Comparison of ENCODE assay signal across 10 cellular contexts in genomic region chr2:9538000-9538507, GRCh38. TPM values are rescaled to one million over a fixed set of nuclear protein-coding genes. Genes with fewer than 3 reads are reported as not detected.
DNase-seq lines count a peak whose midpoint lies in the region; ATAC-seq and TF ChIP-seq lines count a peak whose summit lies in the region.
"Had no signal": no experiment of that assay in that cellular context is flagged by ENCODE, and none has a peak within 500 bp of the region (broad histone marks: within the 10 kb centered on the region; RNA-seq: fewer than 3 reads in every experiment).

No MANE protein-coding gene starts in this region.

- no peaks in the 10 kb centered on the region for H3K9me3 Mint-ChIP-seq in mesothelial cell of epicardium
- no peaks in the 10 kb centered on the region for H3K9me3 Mint-ChIP-seq in GM23338

- no peak overlapping the region for H3K27ac ChIP-seq in GM23338 (ENCODE audit: low read depth)

- no peaks in the 10 kb centered on the region for H3K27me3 ChIP-seq in GM23338 (ENCODE audit: insufficient read depth)

- no peaks in the 10 kb centered on the region for H3K4me1 ChIP-seq in GM23338 (ENCODE audit: insufficient read depth)

- H2AFZ ChIP-seq in GM23338, result no peak overlapping the region

- H3K4me1 Mint-ChIP-seq in mesothelial cell of epicardium (peaks cover 22% of the 10 kb centered on the region), GM23338 (no peaks in the 10 kb centered on the region; the same call in 2 of the 3 replicates)

- no peaks in the 10 kb centered on the region for H3K36me3 ChIP-seq in GM23338 (ENCODE audit: insufficient read depth)

- no peaks in the 10 kb centered on the region for H3K27me3 Mint-ChIP-seq in mesothelial cell of epicardium (ENCODE audit: low read depth)
- H3K27me3 Mint-ChIP-seq in GM23338 (ENCODE audit: insufficient read depth, low read depth, poor library complexity), result no peaks in the 10 kb centered on the region

- peaks cover 17% of the 10 kb centered on the region; the same call in 1 of the 2 replicates for H3K79me2 ChIP-seq in GM23338 (replicated peaks; ENCODE audit: insufficient read depth)

- H3K27ac Mint-ChIP-seq in mesothelial cell of epicardium, result peak overlapping the region; percentile 55
- H3K27ac Mint-ChIP-seq in GM23338, result no peak overlapping the region

- no peaks in the 10 kb centered on the region for H3K9me2 ChIP-seq in GM23338 (ENCODE audit: insufficient read depth)

- DNase-seq in AG09319 (ENCODE audit: extremely low read depth, low read depth) (peak; percentile 73), NB4 (ENCODE audit: low read depth) (peak; percentile 84), dedifferentiated amniotic fluid mesenchymal stem cell (ENCODE audit: extremely low spot score) (peak; percentile 80), mesothelial cell of epicardium (ENCODE audit: low spot score in 2 of 2, unreplicated experiment in 2 of 2) (no peak), left lobe of liver (ENCODE audit: low spot score) (no peak), GM23338 (ENCODE audit: low spot score) (no peak)
- DNase-seq in central memory CD4-positive, alpha-beta T cell, result no peak
- DNase-seq: activated CD8-positive, alpha-beta memory T cell treated with anti-CD3 and anti-CD28 coated beads for 24 hours; NCI-H1092 treated with DMSO at 0.1 percent for 48 hours had no signal

- no peak overlapping the region for H3K4me3 Mint-ChIP-seq in mesothelial cell of epicardium
- no peak overlapping the region for H3K4me3 Mint-ChIP-seq in GM23338

- ATAC-seq in left lobe of liver (no peak), GM23338 (no peak), GM19452 (IDR thresholded peaks at IDR 0.05; ENCODE audit: unreplicated experiment) (no peak)

- no peak for TF ChIP-seq POLR2A in NB4 (IDR thresholded peaks at IDR 0.05; ENCODE audit: extremely low read depth, insufficient read length)

- H3F3A ChIP-seq in GM23338 (replicated peaks; ENCODE audit: low read depth), result no peaks in the 10 kb centered on the region

- TF ChIP-seq CTCF in AG09319 (IDR thresholded peaks at IDR 0.05; ENCODE audit: low read depth, low read length) (no peak), NB4 (IDR thresholded peaks at IDR 0.05; ENCODE audit: low read depth, low read length) (no peak), mesothelial cell of epicardium (IDR thresholded peaks at IDR 0.05; ENCODE audit: unreplicated experiment) (no peak), GM23338 (conservative IDR thresholded peaks at IDR 0.05; ENCODE audit: low read depth in 2 of 2) (no peak)

- H3K4me2 ChIP-seq in GM23338, result no peak overlapping the region

- H3K36me3 Mint-ChIP-seq in mesothelial cell of epicardium (peaks cover 13% of the 10 kb centered on the region), GM23338 (ENCODE audit: low read depth) (no peaks in the 10 kb centered on the region; the same call in 2 of the 3 replicates)

- H3K4me3 ChIP-seq in NB4 (ENCODE audit: low read depth, low read length) (no peak overlapping the region), GM23338 (no peak overlapping the region)

- no peaks in the 10 kb centered on the region; the same call in 1 of the 2 replicates for H4K20me1 ChIP-seq in GM23338 (replicated peaks; ENCODE audit: insufficient read depth)

TF ChIP-seq in GM23338, 12 proteins besides CTCF, POLR2A, EP300 and RAD21 (continues in another document):
- TF ChIP-seq ZNF114 (CRISPR knock-in tag; IDR thresholded peaks at IDR 0.05) (no peak), NANOG (IDR thresholded peaks at IDR 0.05; ENCODE audit: borderline replicate concordance) (no peak), POLR2AphosphoS5 (IDR thresholded peaks at IDR 0.05; ENCODE audit: low read depth) (no peak), STAT1 (IDR thresholded peaks at IDR 0.05; ENCODE audit: unreplicated experiment) (no peak), EZH2 (IDR thresholded peaks at IDR 0.05; ENCODE audit: low read depth, unreplicated experiment) (no peak), ZNF331 (CRISPR knock-in tag; IDR thresholded peaks at IDR 0.05; ENCODE audit: low read depth) (no peak), CREB1 (CRISPR knock-in tag; IDR thresholded peaks at IDR 0.05; ENCODE audit: low read depth) (no peak), JUNB (IDR thresholded peaks at IDR 0.05; ENCODE audit: unreplicated experiment) (no peak)
- TF ChIP-seq, protein P1, sequence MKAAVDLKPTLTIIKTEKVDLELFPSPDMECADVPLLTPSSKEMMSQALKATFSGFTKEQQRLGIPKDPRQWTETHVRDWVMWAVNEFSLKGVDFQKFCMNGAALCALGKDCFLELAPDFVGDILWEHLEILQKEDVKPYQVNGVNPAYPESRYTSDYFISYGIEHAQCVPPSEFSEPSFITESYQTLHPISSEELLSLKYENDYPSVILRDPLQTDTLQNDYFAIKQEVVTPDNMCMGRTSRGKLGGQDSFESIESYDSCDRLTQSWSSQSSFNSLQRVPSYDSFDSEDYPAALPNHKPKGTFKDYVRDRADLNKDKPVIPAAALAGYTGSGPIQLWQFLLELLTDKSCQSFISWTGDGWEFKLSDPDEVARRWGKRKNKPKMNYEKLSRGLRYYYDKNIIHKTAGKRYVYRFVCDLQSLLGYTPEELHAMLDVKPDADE (IDR thresholded peaks at IDR 0.05), result no peak
- TF ChIP-seq, protein P2, sequence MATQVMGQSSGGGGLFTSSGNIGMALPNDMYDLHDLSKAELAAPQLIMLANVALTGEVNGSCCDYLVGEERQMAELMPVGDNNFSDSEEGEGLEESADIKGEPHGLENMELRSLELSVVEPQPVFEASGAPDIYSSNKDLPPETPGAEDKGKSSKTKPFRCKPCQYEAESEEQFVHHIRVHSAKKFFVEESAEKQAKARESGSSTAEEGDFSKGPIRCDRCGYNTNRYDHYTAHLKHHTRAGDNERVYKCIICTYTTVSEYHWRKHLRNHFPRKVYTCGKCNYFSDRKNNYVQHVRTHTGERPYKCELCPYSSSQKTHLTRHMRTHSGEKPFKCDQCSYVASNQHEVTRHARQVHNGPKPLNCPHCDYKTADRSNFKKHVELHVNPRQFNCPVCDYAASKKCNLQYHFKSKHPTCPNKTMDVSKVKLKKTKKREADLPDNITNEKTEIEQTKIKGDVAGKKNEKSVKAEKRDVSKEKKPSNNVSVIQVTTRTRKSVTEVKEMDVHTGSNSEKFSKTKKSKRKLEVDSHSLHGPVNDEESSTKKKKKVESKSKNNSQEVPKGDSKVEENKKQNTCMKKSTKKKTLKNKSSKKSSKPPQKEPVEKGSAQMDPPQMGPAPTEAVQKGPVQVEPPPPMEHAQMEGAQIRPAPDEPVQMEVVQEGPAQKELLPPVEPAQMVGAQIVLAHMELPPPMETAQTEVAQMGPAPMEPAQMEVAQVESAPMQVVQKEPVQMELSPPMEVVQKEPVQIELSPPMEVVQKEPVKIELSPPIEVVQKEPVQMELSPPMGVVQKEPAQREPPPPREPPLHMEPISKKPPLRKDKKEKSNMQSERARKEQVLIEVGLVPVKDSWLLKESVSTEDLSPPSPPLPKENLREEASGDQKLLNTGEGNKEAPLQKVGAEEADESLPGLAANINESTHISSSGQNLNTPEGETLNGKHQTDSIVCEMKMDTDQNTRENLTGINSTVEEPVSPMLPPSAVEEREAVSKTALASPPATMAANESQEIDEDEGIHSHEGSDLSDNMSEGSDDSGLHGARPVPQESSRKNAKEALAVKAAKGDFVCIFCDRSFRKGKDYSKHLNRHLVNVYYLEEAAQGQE (IDR thresholded peaks at IDR 0.05; ENCODE audit: unreplicated experiment), result no peak

RNA-seq across cellular contexts. Expression of gene ADAM17, which starts 17.6 kb away (rescaled TPM):
- total RNA-seq in mesothelial cell of epicardium, result 47.2 to 48.8 TPM (median 47.8 TPM) in 3 replicates
- 5.4 TPM for total RNA-seq in left lobe of liver
- total RNA-seq in GM23338 (2014; rRNA removed; shearing (Covaris generic)), result 23.5 and 24.7 TPM in 2 replicates
- polyA plus RNA-seq in GM23338 (2016; fragmentation: Nextera tagmentation; extraction: Ambion mirVana), result 6.1 and 8.3 TPM in 2 replicates

Comparison
In these comparisons a context has a peak if more than half of its experiments do, and no peak if none do; other contexts are left out.
1. DNase-seq: peak in AG09319 (single experiment), NB4 (single experiment) and dedifferentiated amniotic fluid mesenchymal stem cell (single experiment); none in mesothelial cell of epicardium (0 of 2), left lobe of liver (single experiment), GM23338 (single experiment) and central memory CD4-positive, alpha-beta T cell (single experiment).